19 cellular contexts compared by ENCODE assay signal in the genomic region with DNA sequence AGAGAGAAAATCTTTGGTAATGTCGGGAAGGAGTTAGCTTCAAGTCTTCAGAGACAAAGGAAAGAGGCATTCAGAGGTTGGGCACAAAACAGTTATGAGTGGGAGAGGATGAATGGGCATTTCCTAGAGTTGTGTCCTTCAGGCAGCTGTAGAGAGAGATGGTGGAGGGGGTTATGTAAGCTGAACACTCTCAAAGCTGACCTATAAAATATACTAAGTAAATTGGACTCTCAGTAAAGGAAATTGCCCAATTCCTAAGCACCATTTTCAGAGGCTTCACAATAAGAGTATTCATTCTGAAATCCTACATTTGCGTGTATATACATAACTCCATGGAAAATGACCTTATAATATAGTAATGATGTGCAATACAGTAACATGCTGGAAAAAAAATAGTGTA.
DNase-seq lines count a peak whose midpoint lies in the region; ATAC-seq and TF ChIP-seq lines count a peak whose summit lies in the region.
"Had no signal": no experiment of that assay in that cellular context is flagged by ENCODE, and none has a peak within 500 bp of the region (broad histone marks: within the 10 kb centered on the region; RNA-seq: fewer than 3 reads in every experiment).

No MANE protein-coding gene starts in this region.

- no peak overlapping the region for H3K27ac ChIP-seq in upper lobe of right lung
- H3K27ac ChIP-seq in gastroesophageal sphincter, result no peak overlapping the region
- H3K27ac ChIP-seq in PC-9, result no peak overlapping the region

- intact Hi-C loops in upper lobe of right lung (cut with DNase I) (no loop called here), PC-9 (cut with micrococcal nuclease; ENCODE audit: unreplicated experiment) (loop anchor here (10.0 kb wide), 1 partner anchor 158 kb away; a partner anchor contains a TSS)

- H2AFZ ChIP-seq in PC-9, result no peak overlapping the region

- CTCF ChIA-PET in PC-9 (lab: Charles Lee), result no interaction called here

- ATAC-seq in upper lobe of right lung (peak; percentile 63), gastroesophageal sphincter (no peak)

- TF ChIP-seq CTCF in fibroblast of the aortic adventitia (IDR thresholded peaks at IDR 0.05; ENCODE audit: insufficient read depth, low read length) (no peak), upper lobe of right lung (IDR thresholded peaks at IDR 0.05) (no peak), gastroesophageal sphincter (IDR thresholded peaks at IDR 0.05) (no peak), PC-9 (conservative IDR thresholded peaks at IDR 0.05) (no peak)

- H3K4me1 ChIP-seq in upper lobe of right lung (peaks cover 8% of the 10 kb centered on the region), gastroesophageal sphincter (peaks cover 0 to 26% (median 3%) of the 10 kb centered on the region in 3 donors), PC-9 (replicated peaks; ENCODE audit: insufficient read depth) (peaks cover 11% of the 10 kb centered on the region)
- H3K4me1 ChIP-seq: HAP-1 had no signal

- H3K9me2 ChIP-seq in PC-9 (ENCODE audit: insufficient read depth), result no peaks in the 10 kb centered on the region

- no peak for TF ChIP-seq EP300 in gastroesophageal sphincter (IDR thresholded peaks at IDR 0.05)

- H3K9me3 ChIP-seq in upper lobe of right lung (no peaks in the 10 kb centered on the region), gastroesophageal sphincter (no peaks in the 10 kb centered on the region), PC-9 (ENCODE audit: insufficient read depth, low read depth) (no peaks in the 10 kb centered on the region)
- H3K9me3 ChIP-seq: BE2C, HAP-1, MG63 had no signal

- peak; percentile 6 for DNase-seq in NOMO-1 treated with DMSO at 0.1 percent for 48 hours (lab: John Stamatoyannopoulos, UW; ENCODE audit: unreplicated experiment)
- DNase-seq in NOMO-1 treated with dmso at 0.1 percent for 144 hours (lab: John Stamatoyannopoulos, UW; ENCODE audit: unreplicated experiment), result no peak
- DNase-seq in NCI-H226, result peak; percentile 18
- peak; percentile 27 for DNase-seq in fibroblast of the aortic adventitia (ENCODE audit: low read depth)
- no peak for DNase-seq in upper lobe of right lung
- no peak for DNase-seq in PC-9
- no peak for DNase-seq in putamen (ENCODE audit: low spot score)
- DNase-seq: 8988T; BE2C; Calu3; CD4-positive, alpha-beta T cell; GF-D8; Kasumi-1; MG63; NCI-H1694 treated with DMSO at 0.1 percent for 48 hours; NCI-H510A treated with DMSO at 0.1 percent for 48 hours; NCI-H774 had no signal

- POLR2A ChIA-PET in PC-9 (lab: Charles Lee; ENCODE audit: unreplicated experiment), result no interaction called here

- H3K4me2 ChIP-seq in PC-9, result no peak overlapping the region

- H4K20me1 ChIP-seq in PC-9 (ENCODE audit: insufficient read depth), result no peaks in the 10 kb centered on the region

- no peaks in the 10 kb centered on the region for H3K36me3 ChIP-seq in upper lobe of right lung
- no peaks in the 10 kb centered on the region for H3K36me3 ChIP-seq in gastroesophageal sphincter
- no peaks in the 10 kb centered on the region for H3K36me3 ChIP-seq in PC-9 (ENCODE audit: low read depth)
- H3K36me3 ChIP-seq: BE2C, HAP-1 had no signal

- H3K4me3 ChIP-seq in fibroblast of the aortic adventitia (ENCODE audit: low read depth, low read length) (no peak overlapping the region), upper lobe of right lung (no peak overlapping the region), gastroesophageal sphincter (no peak overlapping the region), PC-9 (no peak overlapping the region)
- H3K4me3 ChIP-seq: HAP-1, MG63 had no signal

- WGBS in gastroesophageal sphincter (ENCODE audit: low coverage in 1 of 2), 2 donors, result 71 to 82% methylated on average over 2 of the region's 2 CpGs

- no peak for TF ChIP-seq POLR2A in gastroesophageal sphincter (IDR thresholded peaks at IDR 0.05)

- H3F3A ChIP-seq in PC-9 (ENCODE audit: insufficient read depth, low read depth), result no peaks in the 10 kb centered on the region

- H3K79me2 ChIP-seq in PC-9 (ENCODE audit: low read depth), result no peaks in the 10 kb centered on the region

- no TSS peak for BruUV-seq in PC-9 (replicated peaks; lab: Mats Ljungman, UMichigan)

- H3K27me3 ChIP-seq in upper lobe of right lung (no peaks in the 10 kb centered on the region), gastroesophageal sphincter (no peaks in the 10 kb centered on the region), PC-9 (ENCODE audit: insufficient read depth, low read depth) (no peaks in the 10 kb centered on the region)
- H3K27me3 ChIP-seq: BE2C, MG63 had no signal

Comparison
In these comparisons a context has a peak if more than half of its experiments do, and no peak if none do; other contexts are left out.
1. DNase-seq: peak in NOMO-1 treated with DMSO at 0.1 percent for 48 hours (single experiment), NCI-H226 (single experiment) and fibroblast of the aortic adventitia (single experiment); none in NOMO-1 treated with dmso at 0.1 percent for 144 hours (single experiment), upper lobe of right lung (single experiment), PC-9 (0 of 2) and putamen (single experiment).